ENCODE assay signal across 12 cellular contexts in the genomic region with DNA sequence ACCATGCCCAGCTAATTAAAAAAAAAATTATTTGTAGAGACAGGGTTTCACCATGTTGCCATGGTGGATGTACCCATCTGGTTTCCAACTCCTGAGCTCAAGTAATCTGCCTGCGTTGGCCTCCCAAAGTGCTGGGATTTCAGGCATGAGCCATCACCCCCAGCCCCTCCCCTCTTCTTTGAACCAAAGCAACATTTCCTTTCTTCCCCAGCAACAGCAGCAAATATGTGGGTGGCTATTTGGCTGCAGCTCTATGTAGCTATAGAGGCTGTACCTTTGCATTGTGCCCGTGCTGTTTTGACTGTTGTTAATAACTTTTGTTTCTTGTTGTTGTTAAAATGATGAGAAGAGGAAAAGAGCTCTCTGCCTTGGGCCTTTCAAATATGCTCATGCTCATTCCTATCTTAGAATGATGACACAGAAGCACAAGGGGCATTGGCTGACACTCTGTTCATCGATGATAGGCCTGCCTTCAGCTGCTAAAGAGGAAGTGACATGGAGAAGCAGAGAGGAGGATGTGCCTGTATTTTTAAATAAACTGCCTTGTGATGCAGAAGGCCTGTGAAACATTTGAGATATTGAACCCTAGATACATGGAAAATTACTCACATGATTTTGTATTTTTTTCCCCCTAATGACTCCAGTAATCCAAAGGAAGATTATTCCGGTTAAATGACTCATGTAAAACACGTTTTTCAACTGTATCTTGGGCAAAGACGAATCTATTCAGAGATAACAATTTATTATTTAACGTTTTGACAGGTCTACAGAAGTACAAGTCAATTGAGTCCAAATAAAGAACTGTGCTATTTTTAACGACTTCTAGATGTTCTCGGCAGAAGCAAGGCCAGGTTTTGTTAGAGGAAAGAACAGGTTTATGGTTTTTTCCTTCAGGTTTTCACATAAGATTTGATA. TPM values are rescaled to one million over a fixed set of nuclear protein-coding genes. Genes with fewer than 3 reads are reported as not detected.
A peak's percentile ranks its signal among the peaks of the same experiment; 100 is the strongest.
DNase-seq lines count a peak whose midpoint lies in the region; ATAC-seq lines count a peak whose summit lies in the region.
"Had no signal": no experiment of that assay in that cellular context is flagged by ENCODE, and none has a peak within 500 bp of the region (broad histone marks: within the 10 kb centered on the region; RNA-seq: fewer than 3 reads in every experiment).

No MANE protein-coding gene starts in this region.

- peak; percentile 75 for ATAC-seq in Right ventricle myocardium superior (ENCODE audit: poor library complexity)

- peak overlapping the region in 13 of 21 experiments; percentile 19 to 60 (median 35) for H3K27ac ChIP-seq in skin epidermis
- H3K27ac ChIP-seq: 22Rv1, suprapubic skin, VCaP had no signal

- DNase-seq in NCI-H1417 (lab: John Stamatoyannopoulos, UW), result peak in 2 of 3 experiments; percentile 27 to 58
- no peak for DNase-seq in NCI-H1417 treated with DMSO at 0.1 percent for 48 hours (lab: John Stamatoyannopoulos, UW)
- peak; percentile 35 for DNase-seq in SIG-M5 (lab: John Stamatoyannopoulos, UW)
- no peak for DNase-seq in Right ventricle myocardium superior
- DNase-seq in NCI-H2171 (lab: John Stamatoyannopoulos, UW), result no peak
- DNase-seq in C1 segment of cervical spinal cord (lab: John Stamatoyannopoulos, UW), result no peak
- DNase-seq in COR-L47 (lab: John Stamatoyannopoulos, UW), result no peak

- no peak overlapping the region for H3K4me3 ChIP-seq in skin epidermis
- H3K4me3 ChIP-seq: suprapubic skin had no signal

- intact Hi-C loops in Right ventricle myocardium superior (cut with DNase I), result no loop called here

RNA-seq across cellular contexts. Expression of a gene that starts 20.5 kb away (rescaled TPM):
- total RNA-seq in Right ventricle myocardium superior, result 38.6 TPM

RNA-seq across cellular contexts. Expression of a gene that starts 52.5 kb away (rescaled TPM):
- 1.1 TPM for total RNA-seq in Right ventricle myocardium superior
- total RNA-seq: osteocyte, suprapubic skin had no signal

Comparison
In these comparisons a context has a peak if more than half of its experiments do, and no peak if none do; other contexts are left out.
1. DNase-seq: peak in NCI-H1417 (2 of 3) and SIG-M5 (single experiment); none in NCI-H1417 treated with DMSO at 0.1 percent for 48 hours (single experiment), Right ventricle myocardium superior (single experiment), NCI-H2171 (single experiment), C1 segment of cervical spinal cord (0 of 14) and COR-L47 (single experiment).